Comparison of ENCODE assay signal across 19 cellular contexts in the genomic region with DNA sequence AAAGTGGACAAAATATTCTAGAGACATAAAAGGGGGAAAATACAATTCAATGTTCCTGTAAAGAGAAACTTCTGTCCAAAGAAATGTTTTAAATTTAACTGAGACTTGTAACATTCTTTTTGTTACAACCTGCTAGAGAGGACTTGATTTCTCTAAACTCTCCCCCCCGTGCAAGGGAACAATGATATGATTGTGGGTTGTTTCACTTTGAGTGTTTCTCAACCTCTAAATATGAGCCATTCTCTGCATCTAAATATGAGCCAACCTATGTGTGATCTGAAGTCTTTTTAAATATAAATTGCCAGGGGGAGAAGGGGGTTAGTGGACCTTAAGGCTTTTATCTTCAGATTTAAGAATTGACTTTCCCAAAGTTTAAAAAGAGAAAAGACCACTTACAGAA.
"Had no signal": no experiment of that assay in that cellular context is flagged by ENCODE, and none has a peak within 500 bp of the region (broad histone marks: within the 10 kb centered on the region; RNA-seq: fewer than 3 reads in every experiment).

No MANE protein-coding gene starts in this region.

- H3K4me3 Mint-ChIP-seq: activated CD4-positive, alpha-beta T cell treated with anti-CD3 and anti-CD28 coated beads, Interleukin-2, amount 10 ng/mL, durations not matched to agents 7 days and 5 days; activated naive CD8-positive, alpha-beta T cell treated with anti-CD3 and anti-CD28 coated beads, Interleukin-2, amount 10 ng/mL, durations not matched to agents 7 days and 5 days; activated T-helper 1 cell treated with anti-CD3 and anti-CD28 coated beads, Interleukin-12 subunit alpha, Interleukin-12 subunit beta, Interleukin-2, Interleukin-4 antibody, amounts not matched to agents 30 ng/mL and 10 ng/mL and 1 ng/mL, durations not matched to agents 14 hours and 24 hours and 36 hours; effector memory CD8-positive, alpha-beta T cell; natural killer cell treated with Interleukin-12 subunit alpha and Interleukin-12 subunit beta and Interleukin-15 and Interleukin-18, amount 100 ng/mL, for 72 hours had no signal

- H3K4me2 ChIP-seq: hepatocyte had no signal

- DNase-seq: activated CD4-positive, alpha-beta T cell treated with anti-CD3 and anti-CD28 coated beads, Interleukin-2, amount 10 ng/mL, durations not matched to agents 7 days and 5 days; activated CD4-positive, CD25-positive, alpha-beta regulatory T cell; activated CD8-positive, alpha-beta memory T cell treated with anti-CD3 and anti-CD28 coated beads, Interleukin-2, amount 50 U/mL, for 4 hours; activated naive CD4-positive, alpha-beta T cell; activated naive CD8-positive, alpha-beta T cell treated with anti-CD3 and anti-CD28 coated beads, Interleukin-2, amount 10 ng/mL, durations not matched to agents 7 days and 5 days; body of pancreas; effector memory CD8-positive, alpha-beta T cell; left cardiac atrium; mesendoderm; sigmoid colon; spleen; stimulated activated CD8-positive, alpha-beta memory T cell treated with anti-CD3 and anti-CD28 coated beads, Interleukin-4, amount 100 ng/mL, for 48 hours; stomach; T-helper 9 cell; upper lobe of left lung had no signal

- H3K36me3 ChIP-seq: sigmoid colon, spleen, stomach, upper lobe of left lung had no signal

- H3K27ac ChIP-seq: body of pancreas, hepatocyte, parathyroid adenoma, sigmoid colon, spleen, stomach, upper lobe of left lung had no signal

- H3K9ac ChIP-seq: parathyroid adenoma had no signal

- H2AFZ ChIP-seq: hepatocyte, parathyroid adenoma had no signal

- H3K27ac Mint-ChIP-seq: activated CD4-positive, alpha-beta T cell treated with anti-CD3 and anti-CD28 coated beads, Interleukin-2, amount 10 ng/mL, durations not matched to agents 7 days and 5 days; activated naive CD8-positive, alpha-beta T cell treated with anti-CD3 and anti-CD28 coated beads, Interleukin-2, amount 10 ng/mL, durations not matched to agents 7 days and 5 days; activated T-helper 1 cell treated with anti-CD3 and anti-CD28 coated beads, Interleukin-12 subunit alpha, Interleukin-12 subunit beta, Interleukin-2, Interleukin-4 antibody, amounts not matched to agents 30 ng/mL and 10 ng/mL and 1 ng/mL, durations not matched to agents 14 hours and 24 hours and 36 hours; effector memory CD8-positive, alpha-beta T cell; natural killer cell treated with Interleukin-12 subunit alpha and Interleukin-12 subunit beta and Interleukin-15 and Interleukin-18, amount 100 ng/mL, for 72 hours had no signal

- ATAC-seq: body of pancreas; effector memory CD8-positive, alpha-beta T cell; left cardiac atrium; natural killer cell treated with Interleukin-12 subunit alpha and Interleukin-12 subunit beta and Interleukin-15 and Interleukin-18, amount 100 ng/mL, for 72 hours had no signal

- H3K27me3 ChIP-seq: body of pancreas, hepatocyte, sigmoid colon, spleen, stomach, upper lobe of left lung had no signal

- H3K36me3 Mint-ChIP-seq: activated naive CD8-positive, alpha-beta T cell treated with anti-CD3 and anti-CD28 coated beads, Interleukin-2, amount 10 ng/mL, durations not matched to agents 7 days and 5 days; natural killer cell treated with Interleukin-12 subunit alpha and Interleukin-12 subunit beta and Interleukin-15 and Interleukin-18, amount 100 ng/mL, for 72 hours had no signal

- H3K9me3 Mint-ChIP-seq: natural killer cell treated with Interleukin-12 subunit alpha and Interleukin-12 subunit beta and Interleukin-15 and Interleukin-18, amount 100 ng/mL, for 72 hours had no signal

- H3K4me1 ChIP-seq: body of pancreas, parathyroid adenoma, sigmoid colon, stomach, upper lobe of left lung had no signal

- H3K9me3 ChIP-seq: body of pancreas, upper lobe of left lung had no signal

- H3K4me3 ChIP-seq: body of pancreas, hepatocyte, sigmoid colon, spleen, stomach, upper lobe of left lung had no signal
